10 cellular contexts compared by ENCODE assay signal in genomic region chr12:121452356-121453021, GRCh38. TPM values are rescaled to one million over a fixed set of nuclear protein-coding genes. Genes with fewer than 3 reads are reported as not detected.
DNase-seq lines count a peak whose midpoint lies in the region; ATAC-seq, FAIRE-seq and TF ChIP-seq lines count a peak whose summit lies in the region.
"Had no signal": no experiment of that assay in that cellular context is flagged by ENCODE, and none has a peak within 500 bp of the region (broad histone marks: within the 10 kb centered on the region; RNA-seq: fewer than 3 reads in every experiment).

No MANE protein-coding gene starts in this region.

- H3K36me3 ChIP-seq in endothelial cell of umbilical vein (ENCODE audit: control insufficient read depth in 2 of 2, extremely low read depth in 1 of 2, insufficient read depth in 2 of 2, low read length in 2 of 2) (peaks cover 0 to 2% of the 10 kb centered on the region in 2 experiments), muscle layer of duodenum (ENCODE audit: control insufficient read depth in 1 of 2, insufficient read depth in 2 of 2, low read length in 2 of 2) (peaks cover 0 to 7% of the 10 kb centered on the region in 2 donors), upper lobe of left lung (peaks cover 0 to 10% (median 0%) of the 10 kb centered on the region in 4 donors)

- H3K9me3 Mint-ChIP-seq in activated CD8-positive, alpha-beta T cell treated with anti-CD3 and anti-CD28 coated beads, Interleukin-2, amount 10 ng/mL, durations not matched to agents 7 days and 5 days (ENCODE audit: insufficient read depth): no peaks in the 10 kb centered on the region
- no peaks in the 10 kb centered on the region for H3K9me3 Mint-ChIP-seq in activated CD8-positive, alpha-beta T cell treated with anti-CD3 and anti-CD28 coated beads for 36 hours
- H3K9me3 Mint-ChIP-seq: activated naive CD4-positive, alpha-beta T cell treated with anti-CD3 and anti-CD28 coated beads, Interleukin-2, amount 50 U/mL, for 24 hours had no signal

- H3K4me3 ChIP-seq in endothelial cell of umbilical vein (replicated peaks in 1 of 3; ENCODE audit: insufficient read depth in 1 of 3, low read depth in 1 of 3, low read length in 3 of 3) (no peak overlapping the region), muscle layer of duodenum (ENCODE audit: low read depth in 1 of 2, low read length in 2 of 2) (peak overlapping the region; percentile 28 to 30), upper lobe of left lung (peak overlapping the region in 3 of 4 donors; percentile 15 to 31 (median 30))

- no peak overlapping the region for H3K4me2 ChIP-seq in endothelial cell of umbilical vein (ENCODE audit: insufficient read depth, low read length)

- no TSS peak for BruUV-seq in endothelial cell of umbilical vein (replicated peaks; lab: Mats Ljungman, UMichigan)

- no peak overlapping the region for H2AFZ ChIP-seq in endothelial cell of umbilical vein (ENCODE audit: low read depth, low read length)

- H3K9ac ChIP-seq in endothelial cell of umbilical vein (replicated peaks; ENCODE audit: extremely low read depth, insufficient read depth, low read length): no peak overlapping the region

- TF ChIP-seq POLR2A in endothelial cell of umbilical vein (IDR thresholded peaks at IDR 0.05; ENCODE audit: low read depth, low read length) (no peak), upper lobe of left lung (IDR thresholded peaks at IDR 0.05) (no peak)

- ATAC-seq in activated CD8-positive, alpha-beta T cell treated with anti-CD3 and anti-CD28 coated beads, Interleukin-2, amount 10 ng/mL, durations not matched to agents 7 days and 5 days: no peak
- no peak for ATAC-seq in activated CD8-positive, alpha-beta T cell treated with anti-CD3 and anti-CD28 coated beads for 36 hours
- peak; percentile 48 to 52 for ATAC-seq in upper lobe of left lung (ENCODE audit: low FRiP score in 2 of 2)
- no peak for ATAC-seq in HG02852 (IDR thresholded peaks at IDR 0.05; ENCODE audit: unreplicated experiment)

- peak; percentile 21 for FAIRE-seq in endothelial cell of umbilical vein (lab: Jason Lieb, UNC)

- H3K27ac ChIP-seq in endothelial cell of umbilical vein (ENCODE audit: insufficient read depth, low read depth, low read length): no peak overlapping the region
- peak overlapping the region; percentile 53 for H3K27ac ChIP-seq in muscle layer of duodenum (ENCODE audit: low read length)
- peak overlapping the region; percentile 45 to 79 (median 64) for H3K27ac ChIP-seq in upper lobe of left lung

- intact Hi-C loops in activated CD8-positive, alpha-beta T cell treated with anti-CD3 and anti-CD28 coated beads for 36 hours (cut with micrococcal nuclease): no loop called here
- intact Hi-C loops in endothelial cell of umbilical vein (cut with micrococcal nuclease): no loop called here

- no peaks in the 10 kb centered on the region for H3K27me3 ChIP-seq in endothelial cell of umbilical vein (ENCODE audit: control insufficient read depth in 2 of 2, insufficient read depth in 2 of 2, low read length in 2 of 2)
- no peaks in the 10 kb centered on the region for H3K27me3 ChIP-seq in muscle layer of duodenum (ENCODE audit: low read depth, low read length)
- no peaks in the 10 kb centered on the region for H3K27me3 ChIP-seq in upper lobe of left lung

- no peak overlapping the region for H3K4me3 Mint-ChIP-seq in activated CD8-positive, alpha-beta T cell treated with anti-CD3 and anti-CD28 coated beads, Interleukin-2, amount 10 ng/mL, durations not matched to agents 7 days and 5 days
- no peak overlapping the region for H3K4me3 Mint-ChIP-seq in activated CD8-positive, alpha-beta T cell treated with anti-CD3 and anti-CD28 coated beads for 36 hours
- H3K4me3 Mint-ChIP-seq: activated naive CD4-positive, alpha-beta T cell treated with anti-CD3 and anti-CD28 coated beads, Interleukin-2, amount 50 U/mL, for 24 hours had no signal

- peaks cover 19% of the 10 kb centered on the region for H3K4me1 Mint-ChIP-seq in activated CD8-positive, alpha-beta T cell treated with anti-CD3 and anti-CD28 coated beads, Interleukin-2, amount 10 ng/mL, durations not matched to agents 7 days and 5 days (ENCODE audit: low read depth)
- H3K4me1 Mint-ChIP-seq in activated CD8-positive, alpha-beta T cell treated with anti-CD3 and anti-CD28 coated beads for 36 hours (ENCODE audit: low read depth): peaks cover 32% of the 10 kb centered on the region

- H3K27ac Mint-ChIP-seq in activated CD8-positive, alpha-beta T cell treated with anti-CD3 and anti-CD28 coated beads, Interleukin-2, amount 10 ng/mL, durations not matched to agents 7 days and 5 days: peak overlapping the region; percentile 14
- H3K27ac Mint-ChIP-seq in activated CD8-positive, alpha-beta T cell treated with anti-CD3 and anti-CD28 coated beads for 36 hours: no peak overlapping the region
- H3K27ac Mint-ChIP-seq: activated naive CD4-positive, alpha-beta T cell treated with anti-CD3 and anti-CD28 coated beads, Interleukin-2, amount 50 U/mL, for 24 hours had no signal

- WGBS in upper lobe of left lung, 2 donors: 57 to 68% methylated on average over 5 to 28 of the region's 37 CpGs

- no peaks in the 10 kb centered on the region for H3K9me1 ChIP-seq in endothelial cell of umbilical vein (replicated peaks; ENCODE audit: control insufficient read depth, extremely low read depth, insufficient read depth, low read length)

- DNase-seq in activated CD8-positive, alpha-beta T cell treated with anti-CD3 and anti-CD28 coated beads, Interleukin-2, amount 10 ng/mL, durations not matched to agents 7 days and 5 days: no peak
- no peak for DNase-seq in activated CD8-positive, alpha-beta T cell treated with anti-CD3 and anti-CD28 coated beads for 36 hours
- DNase-seq in endothelial cell of umbilical vein (ENCODE audit: low read depth, low spot score) (peak; percentile 6), upper lobe of left lung (peak in 1 of 2 donors; percentile 86), NCI-H2081 treated with DMSO at 0.1 percent for 48 hours (lab: John Stamatoyannopoulos, UW) (no peak)
- no peak for DNase-seq in stimulated activated CD4-positive, alpha-beta T cell treated with anti-CD3 and anti-CD28 coated beads, Interleukin-2, amount 100 ng/mL, for 24 hours
- DNase-seq: NCI-H748 treated with DMSO at 0.1 percent for 48 hours had no signal

- no peaks in the 10 kb centered on the region for H3K27me3 Mint-ChIP-seq in activated CD8-positive, alpha-beta T cell treated with anti-CD3 and anti-CD28 coated beads, Interleukin-2, amount 10 ng/mL, durations not matched to agents 7 days and 5 days (ENCODE audit: low read depth)
- no peaks in the 10 kb centered on the region for H3K27me3 Mint-ChIP-seq in activated CD8-positive, alpha-beta T cell treated with anti-CD3 and anti-CD28 coated beads for 36 hours
- H3K27me3 Mint-ChIP-seq: activated naive CD4-positive, alpha-beta T cell treated with anti-CD3 and anti-CD28 coated beads, Interleukin-2, amount 50 U/mL, for 24 hours had no signal

- no peaks in the 10 kb centered on the region for H4K20me1 ChIP-seq in endothelial cell of umbilical vein (replicated peaks; ENCODE audit: control insufficient read depth, extremely low read depth, insufficient read depth, low read length)

- peaks cover 31% of the 10 kb centered on the region for H3K79me2 ChIP-seq in endothelial cell of umbilical vein (ENCODE audit: control insufficient read depth, insufficient read depth, low read length)

- no peaks in the 10 kb centered on the region for H3K9me3 ChIP-seq in endothelial cell of umbilical vein (replicated peaks; ENCODE audit: control insufficient read depth, insufficient read depth, low read length)
- no peaks in the 10 kb centered on the region for H3K9me3 ChIP-seq in muscle layer of duodenum (ENCODE audit: control insufficient read depth in 1 of 2, low read length in 2 of 2)
- no peaks in the 10 kb centered on the region for H3K9me3 ChIP-seq in upper lobe of left lung

- H3K36me3 Mint-ChIP-seq in activated CD8-positive, alpha-beta T cell treated with anti-CD3 and anti-CD28 coated beads, Interleukin-2, amount 10 ng/mL, durations not matched to agents 7 days and 5 days (ENCODE audit: low read depth): peaks cover 29% of the 10 kb centered on the region
- peaks cover 17% of the 10 kb centered on the region for H3K36me3 Mint-ChIP-seq in activated CD8-positive, alpha-beta T cell treated with anti-CD3 and anti-CD28 coated beads for 36 hours (ENCODE audit: low read depth)

- dilution Hi-C loops in endothelial cell of umbilical vein (cut with MboI; ENCODE audit: extremely low pct_ligation_motif_present, low sequenced_read_pairs): no loop called here

- POLR2A ChIA-PET in activated CD8-positive, alpha-beta T cell treated with anti-CD3 and anti-CD28 coated beads, Interleukin-2, amount 10 ng/mL, durations not matched to agents 7 days and 5 days (lab: Charles Lee): no interaction called here
- POLR2A ChIA-PET in activated CD8-positive, alpha-beta T cell treated with anti-CD3 and anti-CD28 coated beads for 36 hours (lab: Charles Lee): interaction anchor here (0.6 kb wide), 1 partner anchor 16 kb away, joined by 3 read pairs; no protein-coding TSS in a partner anchor
- POLR2A ChIA-PET in endothelial cell of umbilical vein (lab: Charles Lee): no interaction called here

- CTCF ChIA-PET in activated CD8-positive, alpha-beta T cell treated with anti-CD3 and anti-CD28 coated beads, Interleukin-2, amount 10 ng/mL, durations not matched to agents 7 days and 5 days (lab: Charles Lee): interaction anchor here (0.7 kb wide), 1 partner anchor 10 kb away, joined by 3 read pairs; no protein-coding TSS in a partner anchor
- CTCF ChIA-PET in activated CD8-positive, alpha-beta T cell treated with anti-CD3 and anti-CD28 coated beads for 36 hours (lab: Charles Lee): interaction anchor here (1.3 to 1.4 kb wide), 2 partner anchors 9 to 117 kb away, joined by 4 read pairs; no protein-coding TSS in a partner anchor
- CTCF ChIA-PET in endothelial cell of umbilical vein (lab: Charles Lee): interaction anchor here (1.1 kb wide), 1 partner anchor 10 kb away, joined by 8 read pairs; no protein-coding TSS in a partner anchor

- TF ChIP-seq CTCF in activated CD8-positive, alpha-beta T cell treated with anti-CD3 and anti-CD28 coated beads for 36 hours (IDR thresholded peaks at IDR 0.05): no peak
- TF ChIP-seq CTCF in endothelial cell of umbilical vein (IDR thresholded peaks at IDR 0.05; ENCODE audit: extremely low read depth in 1 of 2, insufficient read depth in 1 of 2, low read depth in 1 of 2, low read length in 2 of 2): no peak
- TF ChIP-seq CTCF in upper lobe of left lung (IDR thresholded peaks at IDR 0.05): no peak

- TF ChIP-seq EP300 in upper lobe of left lung (IDR thresholded peaks at IDR 0.05): no peak

- H3K4me1 ChIP-seq in endothelial cell of umbilical vein (ENCODE audit: control insufficient read depth, extremely low read depth, insufficient read depth, low read length) (peaks cover 7% of the 10 kb centered on the region), muscle layer of duodenum (ENCODE audit: control insufficient read depth in 1 of 2, insufficient read depth in 2 of 2, low read length in 2 of 2) (peaks cover 0 to 7% of the 10 kb centered on the region in 2 donors), upper lobe of left lung (peaks cover 14 to 29% (median 20%) of the 10 kb centered on the region in 4 donors)

RNA-seq across cellular contexts. Expression of gene RNF34, which starts 52.6 kb away (rescaled TPM):
- 10 to 100 TPM; 74.9 to 85.0 TPM for total RNA-seq in activated CD8-positive, alpha-beta T cell treated with anti-CD3 and anti-CD28 coated beads, Interleukin-2, amount 10 ng/mL, durations not matched to agents 7 days and 5 days
- 10 to 100 TPM; 44.1 to 44.9 TPM for total RNA-seq in activated CD8-positive, alpha-beta T cell treated with anti-CD3 and anti-CD28 coated beads for 36 hours
- total RNA-seq in endothelial cell of umbilical vein: 51.1 and 57.1 TPM in 2 replicates
- polyA plus RNA-seq in endothelial cell of umbilical vein: 31.9 and 37.6 TPM in 2 replicates
- polyA plus RNA-seq in endothelial cell of umbilical vein (2011; cell fraction: cytosol; rRNA removed): 41.4 and 44.3 TPM in 2 replicates
- polyA plus RNA-seq in endothelial cell of umbilical vein (2011; cell fraction: nucleus; rRNA removed): 70.6 and 82.3 TPM in 2 replicates
- 52.3 and 65.9 TPM in 2 replicates for polyA plus RNA-seq in endothelial cell of umbilical vein (2012)
- polyA minus RNA-seq in endothelial cell of umbilical vein: 173 and 239 TPM in 2 replicates
- 37.7 TPM for polyA minus RNA-seq in endothelial cell of umbilical vein (2011; cell fraction: cytosol; rRNA and poly(A)+ RNA removed)
- 50.4 and 53.9 TPM in 2 replicates for polyA minus RNA-seq in endothelial cell of umbilical vein (2011; cell fraction: nucleus; rRNA and poly(A)+ RNA removed)
- 10 to 100 TPM; 22.1 to 48.2 (median 32.4) TPM for total RNA-seq in upper lobe of left lung

Comparison
In these comparisons a context has a peak if more than half of its experiments do, and no peak if none do; other contexts are left out.
1. ATAC-seq: peak in upper lobe of left lung (2 of 2); none in activated CD8-positive, alpha-beta T cell treated with anti-CD3 and anti-CD28 coated beads, Interleukin-2, amount 10 ng/mL, durations not matched to agents 7 days and 5 days (single experiment), activated CD8-positive, alpha-beta T cell treated with anti-CD3 and anti-CD28 coated beads for 36 hours (single experiment) and HG02852 (single experiment).
2. H3K4me3 ChIP-seq: peak in muscle layer of duodenum (2 of 2) and upper lobe of left lung (3 of 4); none in endothelial cell of umbilical vein (0 of 3).